ENCODE assay signal across 1 cellular context in the genomic region with DNA sequence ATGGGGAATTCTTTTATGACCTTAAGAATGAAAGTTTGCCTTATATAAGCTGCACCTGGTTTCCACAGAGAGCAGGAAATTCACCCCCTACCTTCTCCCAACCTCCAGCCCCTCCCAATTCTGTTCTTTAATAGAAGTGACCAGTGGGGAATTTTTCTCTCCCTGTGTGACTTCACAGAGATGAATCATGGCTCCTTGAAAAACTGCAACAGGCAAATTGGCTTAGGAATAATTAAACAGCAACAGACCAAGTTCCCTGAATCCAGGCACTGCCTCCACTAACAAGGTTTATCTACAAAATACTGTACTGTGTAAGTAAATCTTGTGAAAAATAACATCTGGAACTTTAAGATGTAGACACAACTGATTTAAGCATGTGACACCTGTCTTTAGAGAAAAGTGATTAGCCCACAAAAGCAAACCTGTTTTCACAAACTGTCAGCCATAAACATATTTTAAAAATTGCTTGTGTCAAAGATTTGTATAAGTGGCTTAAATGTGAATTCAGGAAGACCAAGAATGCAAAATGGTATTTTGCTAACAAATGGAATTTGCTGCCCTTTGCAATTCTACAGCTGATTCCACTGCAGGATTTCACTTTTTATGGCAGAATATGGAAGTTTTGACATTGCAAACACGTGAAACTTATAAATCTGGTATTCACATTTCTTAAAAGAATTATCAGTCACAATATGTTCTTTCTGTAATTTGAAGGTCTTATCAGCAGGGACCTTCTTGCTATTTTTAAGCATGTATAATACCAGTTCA.
A peak's percentile ranks its signal among the peaks of the same experiment; 100 is the strongest.
TF ChIP-seq lines count a peak whose summit lies in the region.

No MANE protein-coding gene starts in this region.

TF ChIP-seq in HepG2, 621 proteins besides CTCF, POLR2A, EP300 and RAD21 (continued from another document):
- TF ChIP-seq, protein P1, sequence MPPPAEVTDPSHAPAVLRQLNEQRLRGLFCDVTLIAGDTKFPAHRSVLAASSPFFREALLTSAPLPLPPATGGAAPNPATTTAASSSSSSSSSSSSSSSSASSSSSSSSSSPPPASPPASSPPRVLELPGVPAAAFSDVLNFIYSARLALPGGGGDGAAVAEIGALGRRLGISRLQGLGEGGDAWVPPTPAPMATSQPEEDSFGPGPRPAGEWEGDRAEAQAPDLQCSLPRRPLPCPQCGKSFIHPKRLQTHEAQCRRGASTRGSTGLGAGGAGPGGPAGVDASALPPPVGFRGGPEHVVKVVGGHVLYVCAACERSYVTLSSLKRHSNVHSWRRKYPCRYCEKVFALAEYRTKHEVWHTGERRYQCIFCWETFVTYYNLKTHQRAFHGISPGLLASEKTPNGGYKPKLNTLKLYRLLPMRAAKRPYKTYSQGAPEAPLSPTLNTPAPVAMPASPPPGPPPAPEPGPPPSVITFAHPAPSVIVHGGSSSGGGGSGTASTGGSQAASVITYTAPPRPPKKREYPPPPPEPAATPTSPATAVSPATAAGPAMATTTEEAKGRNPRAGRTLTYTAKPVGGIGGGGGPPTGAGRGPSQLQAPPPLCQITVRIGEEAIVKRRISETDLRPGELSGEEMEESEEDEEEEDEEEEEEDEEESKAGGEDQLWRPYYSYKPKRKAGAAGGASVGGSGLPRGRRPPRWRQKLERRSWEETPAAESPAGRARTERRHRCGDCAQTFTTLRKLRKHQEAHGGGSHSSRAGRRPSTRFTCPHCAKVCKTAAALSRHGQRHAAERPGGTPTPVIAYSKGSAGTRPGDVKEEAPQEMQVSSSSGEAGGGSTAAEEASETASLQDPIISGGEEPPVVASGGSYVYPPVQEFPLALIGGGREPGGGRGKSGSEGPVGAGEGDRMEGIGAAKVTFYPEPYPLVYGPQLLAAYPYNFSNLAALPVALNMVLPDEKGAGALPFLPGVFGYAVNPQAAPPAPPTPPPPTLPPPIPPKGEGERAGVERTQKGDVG (CRISPR knock-in tag; IDR thresholded peaks at IDR 0.05; ENCODE audit: borderline replicate concordance) = no peak
- peak; percentile 46 for TF ChIP-seq MAFF (IDR thresholded peaks at IDR 0.05; ENCODE audit: low read depth, low read length)
- peak; percentile 19 to 62; a peak in 2 of 4 replicates for TF ChIP-seq MAFK (conservative IDR thresholded peaks at IDR 0.05 in 1 of 2, IDR thresholded peaks at IDR 0.05 in 1 of 2; ENCODE audit: low read length in 2 of 2)
- no peak for TF ChIP-seq MED13 (CRISPR knock-in tag; IDR thresholded peaks at IDR 0.05)
- no peak for TF ChIP-seq STAG1 (CRISPR knock-in tag; IDR thresholded peaks at IDR 0.05)
